ENCODE assay signal across 8 cellular contexts in genomic region chr6:140921366-140922226, GRCh38.
DNase-seq lines count a peak whose midpoint lies in the region; ATAC-seq and TF ChIP-seq lines count a peak whose summit lies in the region.

No MANE protein-coding gene starts in this region.

- DNase-seq in HT1080 (ENCODE audit: low read depth) (peak; percentile 75), SIG-M5 (lab: John Stamatoyannopoulos, UW) (peak; percentile 4), esophagus squamous epithelium (lab: John Stamatoyannopoulos, UW) (no peak), non-pigmented ciliary epithelial cell (ENCODE audit: low read depth) (peak; percentile 74), activated gamma-delta T cell (lab: John Stamatoyannopoulos, UW) (no peak), ecto neural progenitor cell (ENCODE audit: low spot score) (no peak)

- ATAC-seq in GM18520 (IDR thresholded peaks at IDR 0.05; ENCODE audit: unreplicated experiment): peak; percentile 54

- no peak for TF ChIP-seq POLR2A in esophagus squamous epithelium (IDR thresholded peaks at IDR 0.05)

- WGBS in esophagus squamous epithelium, 2 donors: 31 to 43% methylated on average over 4 of the region's 4 CpGs

- no peaks in the 10 kb centered on the region for H3K9me3 ChIP-seq in esophagus squamous epithelium

- no peak overlapping the region for H3K4me3 ChIP-seq in esophagus squamous epithelium

- peak; percentile 85 for TF ChIP-seq CTCF in C4-2B (conservative IDR thresholded peaks at IDR 0.05)
- TF ChIP-seq CTCF in esophagus squamous epithelium (IDR thresholded peaks at IDR 0.05): peak in 5 of 6 experiments; percentile 56 to 84 (median 61)

- H3K4me1 ChIP-seq in esophagus squamous epithelium: no peaks in the 10 kb centered on the region

- intact Hi-C loops in esophagus squamous epithelium (cut with DNase I): no loop called here

- H3K27ac ChIP-seq in C4-2B: no peak overlapping the region
- H3K27ac ChIP-seq in esophagus squamous epithelium: no peak overlapping the region

- no peaks in the 10 kb centered on the region for H3K36me3 ChIP-seq in esophagus squamous epithelium

- no peaks in the 10 kb centered on the region for H3K27me3 ChIP-seq in esophagus squamous epithelium

Comparison
In these comparisons a context has a peak if more than half of its experiments do, and no peak if none do; other contexts are left out.
1. DNase-seq: peak in HT1080 (single experiment), SIG-M5 (single experiment) and non-pigmented ciliary epithelial cell (single experiment); none in esophagus squamous epithelium (single experiment), activated gamma-delta T cell (single experiment) and ecto neural progenitor cell (single experiment).